8 cellular contexts compared by ENCODE assay signal in the genomic region with DNA sequence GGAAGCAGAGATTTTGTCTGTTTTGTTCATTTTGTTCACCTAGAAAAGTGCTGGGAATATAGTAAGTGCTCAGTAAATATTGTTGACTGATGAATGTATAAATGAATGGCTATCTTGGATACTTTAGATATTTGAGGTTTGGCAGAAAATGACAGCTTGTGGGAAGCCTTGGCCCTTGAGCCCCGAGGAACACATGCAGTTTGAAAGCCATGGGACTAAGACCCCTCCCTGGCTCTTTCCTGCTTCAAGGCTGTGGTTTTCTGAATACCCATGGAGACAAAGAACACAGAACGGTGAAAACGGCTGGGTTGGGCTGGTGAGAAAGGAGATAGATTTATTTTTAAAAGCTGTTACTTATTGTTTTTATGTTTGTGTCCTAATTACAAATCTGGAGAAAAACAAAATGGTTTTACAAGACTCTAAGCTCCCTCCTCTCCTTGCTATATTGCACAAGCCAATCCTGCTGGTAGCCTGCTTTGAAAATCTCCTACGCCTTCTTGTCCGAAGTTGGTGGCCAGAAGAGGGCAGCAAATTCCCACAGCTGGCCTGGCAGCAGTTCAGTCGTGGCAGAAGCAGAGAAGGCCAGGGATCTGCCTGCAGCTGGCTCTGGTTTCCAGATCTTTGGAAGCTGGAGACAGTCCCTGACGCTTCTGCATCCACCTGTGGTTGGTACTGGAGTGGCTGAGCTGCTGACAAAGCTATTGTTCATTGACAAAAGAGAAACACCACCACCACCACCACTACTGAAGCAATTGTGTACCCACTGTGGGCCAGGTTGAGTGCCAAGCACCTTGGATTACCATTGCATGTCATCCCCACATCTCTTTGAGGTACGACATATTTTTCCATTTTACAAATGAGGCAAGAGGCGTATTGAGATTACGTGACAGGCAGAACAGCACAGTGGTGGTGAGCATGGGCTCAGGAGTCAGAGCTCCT. TPM values are rescaled to one million over a fixed set of nuclear protein-coding genes. Genes with fewer than 3 reads are reported as not detected.
DNase-seq lines count a peak whose midpoint lies in the region; FAIRE-seq and TF ChIP-seq lines count a peak whose summit lies in the region.

No MANE protein-coding gene starts in this region.

- H3K4me3 ChIP-seq in Loucy (ENCODE audit: low read length, poor library complexity, severe bottlenecking) (no peak overlapping the region), parathyroid adenoma (ENCODE audit: low read depth, low read length) (no peak overlapping the region), vagina (no peak overlapping the region)
- no peak overlapping the region for H3K4me3 ChIP-seq in effector memory CD4-positive, alpha-beta T cell (ENCODE audit: insufficient read depth, low read depth, low read length, poor library complexity, severe bottlenecking)

- H3K36me3 ChIP-seq in Loucy (ENCODE audit: insufficient read depth, low read length) (no peaks in the 10 kb centered on the region), parathyroid adenoma (ENCODE audit: control insufficient read depth, insufficient read depth, low read length) (no peaks in the 10 kb centered on the region), vagina (no peaks in the 10 kb centered on the region)
- no peaks in the 10 kb centered on the region for H3K36me3 ChIP-seq in effector memory CD4-positive, alpha-beta T cell (ENCODE audit: control insufficient read depth, insufficient read depth, low read length)

- no peaks in the 10 kb centered on the region for H4K20me1 ChIP-seq in Loucy (ENCODE audit: insufficient read depth, low read length, poor library complexity, severe bottlenecking)

- no peaks in the 10 kb centered on the region for H3K79me2 ChIP-seq in Loucy (ENCODE audit: insufficient read depth, low read length)
- H3K79me2 ChIP-seq in parathyroid adenoma = no peaks in the 10 kb centered on the region

- peak; percentile 85 for TF ChIP-seq CTCF in Loucy (conservative IDR thresholded peaks at IDR 0.05; ENCODE audit: low read length)
- TF ChIP-seq CTCF in glutamatergic neuron (IDR thresholded peaks at IDR 0.05; ENCODE audit: partially characterized antibody, unreplicated experiment) = peak; percentile 75
- TF ChIP-seq CTCF in parathyroid adenoma (IDR thresholded peaks at IDR 0.05) = peak; percentile 86
- TF ChIP-seq CTCF in vagina (IDR thresholded peaks at IDR 0.05) = peak; percentile 53 to 77 (median 75)

- H3K4me3 Mint-ChIP-seq in activated naive CD4-positive, alpha-beta T cell treated with anti-CD3 and anti-CD28 coated beads, Interleukin-2, amount 10 ng/mL, durations not matched to agents 7 days and 5 days = no peak overlapping the region
- H3K4me3 Mint-ChIP-seq in glutamatergic neuron (ENCODE audit: unreplicated experiment) = no peak overlapping the region

- H3K9ac ChIP-seq in Loucy (ENCODE audit: low read depth, low read length, poor library complexity, severe bottlenecking) = no peak overlapping the region
- H3K9ac ChIP-seq in parathyroid adenoma = no peak overlapping the region

- no peak overlapping the region for H3K27ac Mint-ChIP-seq in activated naive CD4-positive, alpha-beta T cell treated with anti-CD3 and anti-CD28 coated beads, Interleukin-2, amount 10 ng/mL, durations not matched to agents 7 days and 5 days
- H3K27ac Mint-ChIP-seq in glutamatergic neuron (ENCODE audit: unreplicated experiment) = no peak overlapping the region

- H3K4me1 Mint-ChIP-seq in activated naive CD4-positive, alpha-beta T cell treated with anti-CD3 and anti-CD28 coated beads, Interleukin-2, amount 10 ng/mL, durations not matched to agents 7 days and 5 days = no peaks in the 10 kb centered on the region
- no peaks in the 10 kb centered on the region for H3K4me1 Mint-ChIP-seq in glutamatergic neuron (ENCODE audit: low read depth, unreplicated experiment)

- H3K4me2 ChIP-seq in Loucy (ENCODE audit: low read depth, low read length, poor library complexity, severe bottlenecking) (no peak overlapping the region), parathyroid adenoma (ENCODE audit: low read length) (no peak overlapping the region)

- H3K27me3 Mint-ChIP-seq in activated naive CD4-positive, alpha-beta T cell treated with anti-CD3 and anti-CD28 coated beads, Interleukin-2, amount 10 ng/mL, durations not matched to agents 7 days and 5 days = peaks cover 56% of the 10 kb centered on the region
- peaks cover 5% of the 10 kb centered on the region for H3K27me3 Mint-ChIP-seq in glutamatergic neuron (ENCODE audit: unreplicated experiment)

- H2AFZ ChIP-seq in Loucy (ENCODE audit: low read length) (no peak overlapping the region), parathyroid adenoma (no peak overlapping the region)

- H3K27me3 ChIP-seq in Loucy (ENCODE audit: insufficient read depth, low read length, poor library complexity, severe bottlenecking) (no peaks in the 10 kb centered on the region), parathyroid adenoma (ENCODE audit: control insufficient read depth, insufficient read depth, low read length) (no peaks in the 10 kb centered on the region), vagina (no peaks in the 10 kb centered on the region)
- no peaks in the 10 kb centered on the region for H3K27me3 ChIP-seq in effector memory CD4-positive, alpha-beta T cell (replicated peaks; ENCODE audit: control insufficient read depth, insufficient read depth, low read length, poor library complexity, severe bottlenecking)

- H3K27ac ChIP-seq in parathyroid adenoma = peak overlapping the region; percentile 43
- peak overlapping the region; percentile 82 for H3K27ac ChIP-seq in vagina
- no peak overlapping the region for H3K27ac ChIP-seq in effector memory CD4-positive, alpha-beta T cell (ENCODE audit: insufficient read depth, low read length, poor library complexity, severe bottlenecking)

- H3F3A ChIP-seq in Loucy (ENCODE audit: low read depth) = no peaks in the 10 kb centered on the region

- H3K4me1 ChIP-seq in Loucy (ENCODE audit: insufficient read depth, low read length, poor library complexity, severe bottlenecking) = no peaks in the 10 kb centered on the region
- H3K4me1 ChIP-seq in parathyroid adenoma = peaks cover 14% of the 10 kb centered on the region
- peaks cover 25% of the 10 kb centered on the region for H3K4me1 ChIP-seq in vagina
- H3K4me1 ChIP-seq in effector memory CD4-positive, alpha-beta T cell (ENCODE audit: control insufficient read depth, insufficient read depth, low read length, poor library complexity, severe bottlenecking) = no peaks in the 10 kb centered on the region

- intact Hi-C loops in vagina (cut with DNase I) = loop anchor here (10.0 kb wide), 1 partner anchor 502 kb away; no protein-coding TSS in a partner anchor

- FAIRE-seq in RCC 7860 (lab: Jason Lieb, UNC) = no peak

- peaks cover 3% of the 10 kb centered on the region for H3K9me3 Mint-ChIP-seq in activated naive CD4-positive, alpha-beta T cell treated with anti-CD3 and anti-CD28 coated beads, Interleukin-2, amount 10 ng/mL, durations not matched to agents 7 days and 5 days
- H3K9me3 Mint-ChIP-seq in glutamatergic neuron (ENCODE audit: unreplicated experiment) = peaks cover 4% of the 10 kb centered on the region

- H3K9me3 ChIP-seq in Loucy (ENCODE audit: insufficient read depth, low read depth, low read length) (no peaks in the 10 kb centered on the region), parathyroid adenoma (ENCODE audit: control insufficient read depth, low read length) (no peaks in the 10 kb centered on the region), vagina (no peaks in the 10 kb centered on the region)
- H3K9me3 ChIP-seq in effector memory CD4-positive, alpha-beta T cell (ENCODE audit: control insufficient read depth, low read length) = no peaks in the 10 kb centered on the region

- CTCF ChIA-PET in activated naive CD4-positive, alpha-beta T cell treated with anti-CD3 and anti-CD28 coated beads, Interleukin-2, amount 10 ng/mL, durations not matched to agents 7 days and 5 days (lab: Charles Lee) = interaction anchor here (0.8 to 6.3 kb wide), 21 partner anchors 9 to 506 kb away, joined by 3 to 42 read pairs (median 4); no protein-coding TSS in a partner anchor

- DNase-seq in DMS79 (lab: John Stamatoyannopoulos, UW) = peak; percentile 13
- peak; percentile 61 for DNase-seq in RCC 7860 (ENCODE audit: low spot score)
- DNase-seq in activated naive CD4-positive, alpha-beta T cell treated with anti-CD3 and anti-CD28 coated beads, Interleukin-2, amount 10 ng/mL, durations not matched to agents 7 days and 5 days = peak; percentile 77
- DNase-seq in glutamatergic neuron = peak; percentile 87
- no peak for DNase-seq in vagina (ENCODE audit: extremely low spot score in 2 of 2)
- DNase-seq in effector memory CD4-positive, alpha-beta T cell = no peak

- no peaks in the 10 kb centered on the region for H3K9me2 ChIP-seq in Loucy (replicated peaks; ENCODE audit: low read depth, low read length)

- TF ChIP-seq POLR2A in vagina (IDR thresholded peaks at IDR 0.05) = no peak

- H3K36me3 Mint-ChIP-seq in activated naive CD4-positive, alpha-beta T cell treated with anti-CD3 and anti-CD28 coated beads, Interleukin-2, amount 10 ng/mL, durations not matched to agents 7 days and 5 days = no peaks in the 10 kb centered on the region
- H3K36me3 Mint-ChIP-seq in glutamatergic neuron (ENCODE audit: unreplicated experiment) = no peaks in the 10 kb centered on the region

RNA-seq across cellular contexts. Expression of gene KRT85, which starts 5.2 kb away (rescaled TPM):
- total RNA-seq in glutamatergic neuron (ENCODE audit: unreplicated experiment) (not detected), vagina (not detected)

RNA-seq across cellular contexts. Expression of gene KRT84, which starts 13.0 kb away (rescaled TPM):
- total RNA-seq in glutamatergic neuron (ENCODE audit: unreplicated experiment) = not detected
- total RNA-seq in vagina = not detected

RNA-seq across cellular contexts. Expression of gene KRT82, which starts 33.6 kb away (rescaled TPM):
- total RNA-seq in glutamatergic neuron (ENCODE audit: unreplicated experiment) = not detected
- total RNA-seq in vagina = not detected

RNA-seq across cellular contexts. Expression of gene KRT83, which starts 51.3 kb away (rescaled TPM):
- not detected for total RNA-seq in glutamatergic neuron (ENCODE audit: unreplicated experiment)
- not detected for total RNA-seq in vagina

Comparison
In these comparisons a context has a peak if more than half of its experiments do, and no peak if none do; other contexts are left out.
1. DNase-seq: peak in DMS79 (single experiment), RCC 7860 (single experiment), activated naive CD4-positive, alpha-beta T cell treated with anti-CD3 and anti-CD28 coated beads, Interleukin-2, amount 10 ng/mL, durations not matched to agents 7 days and 5 days (single experiment) and glutamatergic neuron (single experiment); none in vagina (0 of 2) and effector memory CD4-positive, alpha-beta T cell (0 of 3).
2. Peak in every context shown above with its lines, with median percentiles within 50 percentile points of each other: CTCF ChIP-seq.